ENCODE assay signal across 11 cellular contexts in the genomic region with DNA sequence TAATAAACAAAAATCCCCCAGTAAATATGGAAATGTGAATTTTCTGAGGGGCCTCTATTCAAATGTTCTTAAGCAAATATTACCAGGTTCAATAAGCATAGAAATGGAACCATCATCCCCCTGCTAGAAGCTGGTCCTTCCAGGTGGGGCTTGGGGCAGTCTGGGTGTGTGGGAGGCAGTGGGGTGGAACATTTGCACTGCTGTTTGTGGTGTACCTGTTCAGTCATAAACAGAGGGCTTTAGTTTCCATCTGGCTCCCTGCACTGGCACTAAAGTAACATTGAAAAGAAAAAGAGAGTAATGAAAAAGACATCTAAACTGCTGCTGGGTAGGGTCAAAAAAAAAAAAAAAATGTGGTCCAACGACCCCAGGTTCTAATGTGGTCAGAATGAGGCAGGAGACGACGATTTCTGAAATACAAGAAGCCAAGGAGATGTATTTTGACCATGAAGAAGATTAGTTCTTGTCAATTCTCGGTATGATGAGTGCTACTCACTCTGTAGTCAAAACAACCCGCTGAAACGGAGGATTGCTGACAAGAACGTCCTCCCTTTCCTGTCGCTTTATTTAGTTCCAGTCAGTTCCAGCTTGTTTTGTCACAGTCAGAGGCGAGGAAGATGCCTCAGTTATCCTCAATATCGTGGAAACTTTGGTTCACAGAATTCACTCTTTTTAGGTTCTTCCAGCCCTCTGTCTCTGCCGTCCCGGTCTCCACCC. TPM values are rescaled to one million over a fixed set of nuclear protein-coding genes. Genes with fewer than 3 reads are reported as not detected.
A peak's percentile ranks its signal among the peaks of the same experiment; 100 is the strongest.
DNase-seq lines count a peak whose midpoint lies in the region; ATAC-seq and TF ChIP-seq lines count a peak whose summit lies in the region.
"Had no signal": no experiment of that assay in that cellular context is flagged by ENCODE, and none has a peak within 500 bp of the region (broad histone marks: within the 10 kb centered on the region; RNA-seq: fewer than 3 reads in every experiment).

No MANE protein-coding gene starts in this region.

- intact Hi-C loops in natural killer cell (cut with micrococcal nuclease), result no loop called here

- no peaks in the 10 kb centered on the region for H3K36me3 Mint-ChIP-seq in activated CD4-positive, alpha-beta T cell treated with anti-CD3 and anti-CD28 coated beads, Interleukin-2, amount 10 ng/mL, durations not matched to agents 7 days and 5 days (ENCODE audit: low read depth)
- 0 out of 3 replicates have a peak, but pooled peaks cover 2% of the 10 kb centered on the region for H3K36me3 Mint-ChIP-seq in GM23338 (ENCODE audit: low read depth)
- no peaks in the 10 kb centered on the region for H3K36me3 Mint-ChIP-seq in nephron progenitor cell (ENCODE audit: low read depth)
- no peaks in the 10 kb centered on the region for H3K36me3 Mint-ChIP-seq in activated T-cell treated with anti-CD3 and anti-CD28 coated beads, Interleukin-2, amount 50 U/mL, for 4 hours (ENCODE audit: insufficient read depth)
- H3K36me3 Mint-ChIP-seq in natural killer cell, result no peaks in the 10 kb centered on the region

- no peak overlapping the region for H3K27ac Mint-ChIP-seq in activated CD4-positive, alpha-beta T cell treated with anti-CD3 and anti-CD28 coated beads, Interleukin-2, amount 10 ng/mL, durations not matched to agents 7 days and 5 days
- H3K27ac Mint-ChIP-seq in GM23338, result no peak overlapping the region
- H3K27ac Mint-ChIP-seq in nephron progenitor cell, result peak overlapping the region; percentile 64
- H3K27ac Mint-ChIP-seq in natural killer cell, result no peak overlapping the region

- no peak overlapping the region for H3K4me2 ChIP-seq in GM23338

- H2AFZ ChIP-seq in GM23338, result peak overlapping the region; percentile 82; the same call in 1 of the 2 replicates

- H3K4me1 Mint-ChIP-seq in activated CD4-positive, alpha-beta T cell treated with anti-CD3 and anti-CD28 coated beads, Interleukin-2, amount 10 ng/mL, durations not matched to agents 7 days and 5 days, result peaks cover 28% of the 10 kb centered on the region
- H3K4me1 Mint-ChIP-seq in GM23338 (no peaks in the 10 kb centered on the region; the same call in 2 of the 3 replicates), nephron progenitor cell (peaks cover 10% of the 10 kb centered on the region), natural killer cell (peaks cover 0 to 4% of the 10 kb centered on the region in 2 donors)
- peaks cover 39% of the 10 kb centered on the region for H3K4me1 Mint-ChIP-seq in activated T-cell treated with anti-CD3 and anti-CD28 coated beads, Interleukin-2, amount 50 U/mL, for 4 hours (ENCODE audit: low read depth)

- POLR2A ChIA-PET in activated CD4-positive, alpha-beta T cell treated with anti-CD3 and anti-CD28 coated beads, Interleukin-2, amount 10 ng/mL, durations not matched to agents 7 days and 5 days (lab: Charles Lee), result no interaction called here

- H3K27me3 Mint-ChIP-seq in activated CD4-positive, alpha-beta T cell treated with anti-CD3 and anti-CD28 coated beads, Interleukin-2, amount 10 ng/mL, durations not matched to agents 7 days and 5 days, result peaks cover 30% of the 10 kb centered on the region
- H3K27me3 Mint-ChIP-seq in GM23338 (ENCODE audit: insufficient read depth, low read depth, poor library complexity) (peaks cover 2% of the 10 kb centered on the region), nephron progenitor cell (ENCODE audit: low read depth, poor library complexity) (peaks cover 8% of the 10 kb centered on the region), natural killer cell (ENCODE audit: low read depth in 2 of 2) (peaks cover 6 to 24% of the 10 kb centered on the region in 2 donors)
- peaks cover 4% of the 10 kb centered on the region for H3K27me3 Mint-ChIP-seq in activated T-cell treated with anti-CD3 and anti-CD28 coated beads, Interleukin-2, amount 50 U/mL, for 4 hours (ENCODE audit: low read depth)

- H4K20me1 ChIP-seq in GM23338 (replicated peaks; ENCODE audit: insufficient read depth), result no peaks in the 10 kb centered on the region

- no peaks in the 10 kb centered on the region for H3K4me1 ChIP-seq in GM23338 (ENCODE audit: insufficient read depth)

- H3K27me3 ChIP-seq in GM23338 (ENCODE audit: insufficient read depth), result no peaks in the 10 kb centered on the region

- H3K36me3 ChIP-seq in GM23338 (ENCODE audit: insufficient read depth), result no peaks in the 10 kb centered on the region

- H3F3A ChIP-seq in GM23338 (replicated peaks; ENCODE audit: low read depth), result no peaks in the 10 kb centered on the region

- TF ChIP-seq CTCF in GM23338 (conservative IDR thresholded peaks at IDR 0.05; ENCODE audit: low read depth in 2 of 2) (no peak), nephron progenitor cell (IDR thresholded peaks at IDR 0.05) (no peak), natural killer cell (IDR thresholded peaks at IDR 0.05) (no peak)

- no peaks in the 10 kb centered on the region for H3K9me2 ChIP-seq in GM23338 (ENCODE audit: insufficient read depth)

- no peak overlapping the region for H3K4me3 Mint-ChIP-seq in activated CD4-positive, alpha-beta T cell treated with anti-CD3 and anti-CD28 coated beads, Interleukin-2, amount 10 ng/mL, durations not matched to agents 7 days and 5 days
- H3K4me3 Mint-ChIP-seq in GM23338 (no peak overlapping the region), nephron progenitor cell (no peak overlapping the region), natural killer cell (no peak overlapping the region)
- H3K4me3 Mint-ChIP-seq in activated T-cell treated with anti-CD3 and anti-CD28 coated beads, Interleukin-2, amount 50 U/mL, for 4 hours, result no peak overlapping the region

- no peak overlapping the region for H3K4me3 ChIP-seq in GM23338

- CTCF ChIA-PET in activated CD4-positive, alpha-beta T cell treated with anti-CD3 and anti-CD28 coated beads, Interleukin-2, amount 10 ng/mL, durations not matched to agents 7 days and 5 days (lab: Charles Lee), result interaction anchor here (0.7 kb wide), 1 partner anchor 12 kb away, joined by 3 read pairs; no protein-coding TSS in a partner anchor

- peak; percentile 35 for DNase-seq in activated CD4-positive, alpha-beta T cell treated with anti-CD3 and anti-CD28 coated beads for 48 hours
- DNase-seq in activated CD4-positive, alpha-beta T cell treated with anti-CD3 and anti-CD28 coated beads, Interleukin-2, amount 10 ng/mL, durations not matched to agents 7 days and 5 days, result no peak
- DNase-seq in GM23338 (ENCODE audit: low spot score) (no peak), nephron progenitor cell (no peak), natural killer cell (no peak)
- no peak for DNase-seq in activated T-cell treated with anti-CD3 and anti-CD28 coated beads, Interleukin-2, amount 50 U/mL, for 4 hours
- no peak for DNase-seq in activated CD8-positive, alpha-beta memory T cell treated with anti-CD3 and anti-CD28 coated beads, Interleukin-2, amount 50 U/mL, for 48 hours
- DNase-seq: GOT3, NCI-H82 had no signal

- H3K79me2 ChIP-seq in GM23338 (replicated peaks; ENCODE audit: insufficient read depth), result no peaks in the 10 kb centered on the region

- H3K9me3 Mint-ChIP-seq in activated CD4-positive, alpha-beta T cell treated with anti-CD3 and anti-CD28 coated beads, Interleukin-2, amount 10 ng/mL, durations not matched to agents 7 days and 5 days, result no peaks in the 10 kb centered on the region
- H3K9me3 Mint-ChIP-seq in GM23338 (peaks cover 4% of the 10 kb centered on the region; the same call in 2 of the 3 replicates), nephron progenitor cell (peaks cover 6% of the 10 kb centered on the region), natural killer cell (no peaks in the 10 kb centered on the region)
- no peaks in the 10 kb centered on the region for H3K9me3 Mint-ChIP-seq in activated T-cell treated with anti-CD3 and anti-CD28 coated beads, Interleukin-2, amount 50 U/mL, for 4 hours

- H3K27ac ChIP-seq in GM23338 (ENCODE audit: low read depth), result no peak overlapping the region

- ATAC-seq in GM23338 (no peak), HG03565 (IDR thresholded peaks at IDR 0.05; ENCODE audit: unreplicated experiment) (peak; percentile 37), natural killer cell (no peak)
- no peak for ATAC-seq in activated T-cell treated with anti-CD3 and anti-CD28 coated beads, Interleukin-2, amount 50 U/mL, for 4 hours

TF ChIP-seq in GM23338, 12 proteins besides CTCF, POLR2A, EP300 and RAD21:
- TF ChIP-seq STAT1 (IDR thresholded peaks at IDR 0.05; ENCODE audit: unreplicated experiment) (no peak), JUNB (IDR thresholded peaks at IDR 0.05; ENCODE audit: unreplicated experiment) (no peak), EZH2 (IDR thresholded peaks at IDR 0.05; ENCODE audit: low read depth, unreplicated experiment) (no peak)

RNA-seq across cellular contexts. Expression of gene MANSC4, which starts 44.2 kb away (rescaled TPM):
- total RNA-seq in activated CD4-positive, alpha-beta T cell treated with anti-CD3 and anti-CD28 coated beads, Interleukin-2, amount 10 ng/mL, durations not matched to agents 7 days and 5 days, result not detected
- total RNA-seq in GM23338 (2014; rRNA removed; shearing (Covaris generic)), result not detected in 2 replicates
- polyA plus RNA-seq in GM23338 (2016; fragmentation: Nextera tagmentation; extraction: Ambion mirVana), result not detected in 2 replicates
- total RNA-seq in activated T-cell treated with anti-CD3 and anti-CD28 coated beads, Interleukin-2, amount 50 U/mL, for 4 hours, result not detected
- not detected for total RNA-seq in natural killer cell
- total RNA-seq: epithelial cell of proximal tubule had no signal

RNA-seq across cellular contexts. Expression of gene KLHL42, which starts 44.3 kb away (rescaled TPM):
- total RNA-seq in activated CD4-positive, alpha-beta T cell treated with anti-CD3 and anti-CD28 coated beads, Interleukin-2, amount 10 ng/mL, durations not matched to agents 7 days and 5 days, result 10 to 100 TPM; 13.6 to 15.2 TPM
- total RNA-seq in GM23338 (2014; rRNA removed; shearing (Covaris generic)), result 25.8 and 33.2 TPM in 2 replicates
- 7.6 and 8.0 TPM in 2 replicates for polyA plus RNA-seq in GM23338 (2016; fragmentation: Nextera tagmentation; extraction: Ambion mirVana)
- total RNA-seq in activated T-cell treated with anti-CD3 and anti-CD28 coated beads, Interleukin-2, amount 50 U/mL, for 4 hours, result 10 to 100 TPM; 11.7 to 14.3 (median 14.0) TPM
- 10 to 100 TPM; 11.3 to 18.8 (median 14.7) TPM for total RNA-seq in natural killer cell
